In the genomic region with DNA sequence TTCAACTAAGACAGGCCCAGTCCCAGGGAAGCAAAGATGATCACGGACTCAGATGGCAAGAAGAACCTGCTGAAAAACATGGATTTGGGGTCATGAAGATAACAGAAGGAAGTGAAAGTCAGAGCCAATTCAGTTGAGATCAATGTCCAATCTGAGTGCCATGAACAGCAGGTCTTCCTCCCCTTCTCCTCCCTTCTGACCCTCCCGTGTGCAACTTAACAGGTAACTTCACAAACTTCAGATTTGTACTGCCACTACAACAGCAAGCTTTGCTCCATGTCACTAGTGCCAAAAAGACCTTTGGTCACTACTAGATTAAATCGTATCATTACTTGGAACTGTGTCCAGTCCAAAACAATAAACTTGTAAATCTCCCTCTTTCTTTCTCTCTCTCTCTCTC, we compare ENCODE assay signal across 19 cellular contexts. TPM values are rescaled to one million over a fixed set of nuclear protein-coding genes. Genes with fewer than 3 reads are reported as not detected.
DNase-seq lines count a peak whose midpoint lies in the region; ATAC-seq, FAIRE-seq and TF ChIP-seq lines count a peak whose summit lies in the region.
"Had no signal": no experiment of that assay in that cellular context is flagged by ENCODE, and none has a peak within 500 bp of the region (broad histone marks: within the 10 kb centered on the region; RNA-seq: fewer than 3 reads in every experiment).

No MANE protein-coding gene starts in this region.

- no peak overlapping the region for H2AFZ ChIP-seq in KMS-11 (ENCODE audit: low read depth)
- H2AFZ ChIP-seq: GM23248 had no signal

- peak overlapping the region; percentile 63; the same call in 1 of the 2 replicates for H3K27ac ChIP-seq in KMS-11
- H3K27ac ChIP-seq in colonic mucosa: peak overlapping the region; percentile 54
- peak overlapping the region; percentile 69 to 87 for H3K27ac ChIP-seq in small intestine (ENCODE audit: low read depth in 1 of 2, low read length in 1 of 2)
- H3K27ac ChIP-seq in kidney (ENCODE audit: low read depth in 2 of 2, low read length in 2 of 2): no peak overlapping the region
- H3K27ac ChIP-seq: BLaER1, GM23248, HL-60 had no signal

- WGBS in small intestine, 3 donors: 4 to 60% (median 35%) methylated on average over 3 of the region's 3 CpGs

- no peaks in the 10 kb centered on the region for H4K20me1 ChIP-seq in KMS-11 (ENCODE audit: insufficient read depth)
- H4K20me1 ChIP-seq: BLaER1 had no signal

- H3K9ac ChIP-seq in KMS-11 (no peak overlapping the region), colonic mucosa (ENCODE audit: low read depth in 2 of 2, low read length in 2 of 2) (no peak overlapping the region), kidney (ENCODE audit: low read length in 2 of 2) (no peak overlapping the region)
- H3K9ac ChIP-seq: BLaER1, GM23248 had no signal

- H3K27me3 ChIP-seq in KMS-11 (ENCODE audit: insufficient read depth, low read depth): no peaks in the 10 kb centered on the region
- no peaks in the 10 kb centered on the region for H3K27me3 ChIP-seq in colonic mucosa
- no peaks in the 10 kb centered on the region for H3K27me3 ChIP-seq in small intestine (ENCODE audit: control insufficient read depth in 2 of 2, insufficient read depth in 2 of 2, low read length in 2 of 2)
- H3K27me3 ChIP-seq: BLaER1 had no signal

- FAIRE-seq in small intestine (lab: Jason Lieb, UNC): no peak
- FAIRE-seq in kidney (lab: Jason Lieb, UNC): no peak
- FAIRE-seq: GM12878, GM19239, H54 had no signal

- no peaks in the 10 kb centered on the region for H3K36me3 ChIP-seq in KMS-11 (ENCODE audit: insufficient read depth)
- no peaks in the 10 kb centered on the region for H3K36me3 ChIP-seq in colonic mucosa
- no peaks in the 10 kb centered on the region for H3K36me3 ChIP-seq in small intestine (ENCODE audit: control insufficient read depth in 2 of 2, insufficient read depth in 2 of 2, low read length in 2 of 2)
- H3K36me3 ChIP-seq in kidney (ENCODE audit: control insufficient read depth in 1 of 2, insufficient read depth in 2 of 2, low read length in 2 of 2): no peaks in the 10 kb centered on the region
- H3K36me3 ChIP-seq: BLaER1 had no signal

- TF ChIP-seq CTCF in KMS-11 (conservative IDR thresholded peaks at IDR 0.05; ENCODE audit: low read depth, low read length) (no peak), colonic mucosa (IDR thresholded peaks at IDR 0.05) (no peak), kidney (IDR thresholded peaks at IDR 0.05; ENCODE audit: borderline replicate concordance, extremely low read depth, insufficient read depth) (no peak)

- peak overlapping the region; percentile 22; the same call in 1 of the 2 replicates for H3K4me2 ChIP-seq in KMS-11
- H3K4me2 ChIP-seq: BLaER1 had no signal

- H3K4me3 ChIP-seq in KMS-11 (IDR thresholded peaks at IDR 0.05; ENCODE audit: insufficient read depth, low read depth, low read length): no peak overlapping the region
- no peak overlapping the region for H3K4me3 ChIP-seq in colonic mucosa
- no peak overlapping the region for H3K4me3 ChIP-seq in small intestine (ENCODE audit: low read depth in 1 of 2, low read length in 2 of 2)
- no peak overlapping the region for H3K4me3 ChIP-seq in kidney (ENCODE audit: low read length in 2 of 2)
- H3K4me3 ChIP-seq: BLaER1, GM12878, GM23248 had no signal

- H3K9me3 ChIP-seq in colonic mucosa: no peaks in the 10 kb centered on the region
- H3K9me3 ChIP-seq in small intestine (ENCODE audit: control insufficient read depth, low read depth): no peaks in the 10 kb centered on the region
- H3K9me3 ChIP-seq in kidney (ENCODE audit: control insufficient read depth in 1 of 2, low read length in 2 of 2): no peaks in the 10 kb centered on the region
- H3K9me3 ChIP-seq: BLaER1 had no signal

- peaks cover 38% of the 10 kb centered on the region for H3K4me1 ChIP-seq in KMS-11 (ENCODE audit: low read depth, poor library complexity, severe bottlenecking)
- peaks cover 3% of the 10 kb centered on the region for H3K4me1 ChIP-seq in colonic mucosa
- no peaks in the 10 kb centered on the region for H3K4me1 ChIP-seq in small intestine (ENCODE audit: control insufficient read depth in 2 of 2, insufficient read depth in 1 of 2, low read depth in 1 of 2, low read length in 1 of 2)
- H3K4me1 ChIP-seq in kidney (ENCODE audit: control insufficient read depth in 1 of 2, insufficient read depth in 1 of 2, low read depth in 1 of 2, low read length in 2 of 2): peaks cover 0 to 7% of the 10 kb centered on the region in 2 donors
- H3K4me1 ChIP-seq: BLaER1 had no signal

- peak; percentile 49 for ATAC-seq in left lobe of liver
- ATAC-seq: GM12878 had no signal

- no peaks in the 10 kb centered on the region for H3K79me2 ChIP-seq in KMS-11 (ENCODE audit: insufficient read depth, low read depth)

- no peak for DNase-seq in colonic mucosa
- DNase-seq in left lobe of liver (ENCODE audit: low spot score): no peak
- peak; percentile 87 for DNase-seq in small intestine
- DNase-seq in NCI-H524 (lab: John Stamatoyannopoulos, UW): no peak
- no peak for DNase-seq in GF-D8 (lab: John Stamatoyannopoulos, UW)
- DNase-seq in NCI-H510A (lab: John Stamatoyannopoulos, UW): no peak
- DNase-seq in kidney: no peak
- DNase-seq: 8988T; CD4-positive, alpha-beta memory T cell; DMS79 treated with DMSO at 0.1 percent for 48 hours; GM23248; HCEC 1CT; IMR-90 had no signal

- intact Hi-C loops in colonic mucosa (cut with DNase I): no loop called here
- intact Hi-C loops in kidney (cut with DNase I): no loop called here

RNA-seq across cellular contexts. Expression of a gene that starts 15.5 kb away (rescaled TPM):
- total RNA-seq in colonic mucosa: 10 to 100 TPM; 34.9 to 49.1 TPM
- total RNA-seq in left lobe of liver: 15.6 TPM
- 10 to 100 TPM in 1 of 3 donors, 1 to 10 TPM in 2; 8.1 to 24.9 (median 9.2) TPM for polyA plus RNA-seq in small intestine
- total RNA-seq in kidney: 67.7 TPM
- polyA plus RNA-seq in kidney (ENCODE audit: insufficient read depth, low read depth, low replicate concordance): 5.3 TPM
- polyA plus RNA-seq: CD4-positive, alpha-beta memory T cell had no signal

Comparison
In these comparisons a context has a peak if more than half of its experiments do, and no peak if none do; other contexts are left out.
1. H3K27ac ChIP-seq: peak in KMS-11 (single experiment), colonic mucosa (single experiment) and small intestine (2 of 2); none in kidney (0 of 2).